In the genomic region with DNA sequence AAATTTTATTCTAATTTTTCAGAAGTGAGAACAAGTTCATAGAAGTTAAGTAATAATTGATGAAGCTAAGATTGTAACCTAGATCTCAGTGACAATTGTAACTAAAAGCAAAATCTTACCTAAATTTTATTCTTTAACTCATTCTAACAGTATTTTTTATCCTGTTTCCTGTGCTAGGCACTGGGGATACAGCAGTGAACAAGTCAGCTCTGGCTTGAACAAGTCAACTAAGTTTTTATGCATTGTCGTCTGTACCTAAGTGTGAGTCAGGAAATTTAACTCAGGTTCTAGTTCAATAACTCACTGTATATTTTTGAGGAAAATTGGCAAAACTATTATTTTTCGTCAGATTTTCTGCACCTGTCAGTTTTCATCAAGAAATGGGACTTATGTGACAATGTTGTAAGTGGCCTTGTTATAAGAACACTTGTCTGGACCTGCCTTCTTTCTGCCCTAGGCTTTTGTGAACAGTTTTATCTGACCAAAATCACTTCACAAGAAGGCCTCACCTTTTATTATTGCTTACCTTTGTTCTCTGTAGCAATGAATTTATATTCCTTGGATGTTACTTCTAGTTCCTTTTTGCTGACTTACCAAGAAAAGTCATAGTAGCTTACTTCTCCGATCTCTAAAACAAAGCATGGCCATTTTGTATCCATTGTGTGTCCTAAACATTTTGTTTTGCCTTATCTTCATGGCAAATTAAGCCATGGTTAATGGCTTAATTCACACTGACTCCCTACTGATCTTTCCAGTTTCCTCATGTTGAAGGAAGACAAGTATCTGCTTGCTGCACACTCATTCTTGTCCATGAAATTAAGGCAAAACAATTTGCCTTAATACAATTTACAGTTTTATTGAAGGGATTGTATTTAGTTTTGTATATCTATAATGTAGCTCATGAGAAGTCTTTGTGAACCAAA, we compare ENCODE assay signal across 1 cellular context.
TF ChIP-seq lines count a peak whose summit lies in the region.

No MANE protein-coding gene starts in this region.

TF ChIP-seq in GM23338, 12 proteins besides CTCF, POLR2A, EP300 and RAD21 (continued from another document):
- TF ChIP-seq, protein P1, sequence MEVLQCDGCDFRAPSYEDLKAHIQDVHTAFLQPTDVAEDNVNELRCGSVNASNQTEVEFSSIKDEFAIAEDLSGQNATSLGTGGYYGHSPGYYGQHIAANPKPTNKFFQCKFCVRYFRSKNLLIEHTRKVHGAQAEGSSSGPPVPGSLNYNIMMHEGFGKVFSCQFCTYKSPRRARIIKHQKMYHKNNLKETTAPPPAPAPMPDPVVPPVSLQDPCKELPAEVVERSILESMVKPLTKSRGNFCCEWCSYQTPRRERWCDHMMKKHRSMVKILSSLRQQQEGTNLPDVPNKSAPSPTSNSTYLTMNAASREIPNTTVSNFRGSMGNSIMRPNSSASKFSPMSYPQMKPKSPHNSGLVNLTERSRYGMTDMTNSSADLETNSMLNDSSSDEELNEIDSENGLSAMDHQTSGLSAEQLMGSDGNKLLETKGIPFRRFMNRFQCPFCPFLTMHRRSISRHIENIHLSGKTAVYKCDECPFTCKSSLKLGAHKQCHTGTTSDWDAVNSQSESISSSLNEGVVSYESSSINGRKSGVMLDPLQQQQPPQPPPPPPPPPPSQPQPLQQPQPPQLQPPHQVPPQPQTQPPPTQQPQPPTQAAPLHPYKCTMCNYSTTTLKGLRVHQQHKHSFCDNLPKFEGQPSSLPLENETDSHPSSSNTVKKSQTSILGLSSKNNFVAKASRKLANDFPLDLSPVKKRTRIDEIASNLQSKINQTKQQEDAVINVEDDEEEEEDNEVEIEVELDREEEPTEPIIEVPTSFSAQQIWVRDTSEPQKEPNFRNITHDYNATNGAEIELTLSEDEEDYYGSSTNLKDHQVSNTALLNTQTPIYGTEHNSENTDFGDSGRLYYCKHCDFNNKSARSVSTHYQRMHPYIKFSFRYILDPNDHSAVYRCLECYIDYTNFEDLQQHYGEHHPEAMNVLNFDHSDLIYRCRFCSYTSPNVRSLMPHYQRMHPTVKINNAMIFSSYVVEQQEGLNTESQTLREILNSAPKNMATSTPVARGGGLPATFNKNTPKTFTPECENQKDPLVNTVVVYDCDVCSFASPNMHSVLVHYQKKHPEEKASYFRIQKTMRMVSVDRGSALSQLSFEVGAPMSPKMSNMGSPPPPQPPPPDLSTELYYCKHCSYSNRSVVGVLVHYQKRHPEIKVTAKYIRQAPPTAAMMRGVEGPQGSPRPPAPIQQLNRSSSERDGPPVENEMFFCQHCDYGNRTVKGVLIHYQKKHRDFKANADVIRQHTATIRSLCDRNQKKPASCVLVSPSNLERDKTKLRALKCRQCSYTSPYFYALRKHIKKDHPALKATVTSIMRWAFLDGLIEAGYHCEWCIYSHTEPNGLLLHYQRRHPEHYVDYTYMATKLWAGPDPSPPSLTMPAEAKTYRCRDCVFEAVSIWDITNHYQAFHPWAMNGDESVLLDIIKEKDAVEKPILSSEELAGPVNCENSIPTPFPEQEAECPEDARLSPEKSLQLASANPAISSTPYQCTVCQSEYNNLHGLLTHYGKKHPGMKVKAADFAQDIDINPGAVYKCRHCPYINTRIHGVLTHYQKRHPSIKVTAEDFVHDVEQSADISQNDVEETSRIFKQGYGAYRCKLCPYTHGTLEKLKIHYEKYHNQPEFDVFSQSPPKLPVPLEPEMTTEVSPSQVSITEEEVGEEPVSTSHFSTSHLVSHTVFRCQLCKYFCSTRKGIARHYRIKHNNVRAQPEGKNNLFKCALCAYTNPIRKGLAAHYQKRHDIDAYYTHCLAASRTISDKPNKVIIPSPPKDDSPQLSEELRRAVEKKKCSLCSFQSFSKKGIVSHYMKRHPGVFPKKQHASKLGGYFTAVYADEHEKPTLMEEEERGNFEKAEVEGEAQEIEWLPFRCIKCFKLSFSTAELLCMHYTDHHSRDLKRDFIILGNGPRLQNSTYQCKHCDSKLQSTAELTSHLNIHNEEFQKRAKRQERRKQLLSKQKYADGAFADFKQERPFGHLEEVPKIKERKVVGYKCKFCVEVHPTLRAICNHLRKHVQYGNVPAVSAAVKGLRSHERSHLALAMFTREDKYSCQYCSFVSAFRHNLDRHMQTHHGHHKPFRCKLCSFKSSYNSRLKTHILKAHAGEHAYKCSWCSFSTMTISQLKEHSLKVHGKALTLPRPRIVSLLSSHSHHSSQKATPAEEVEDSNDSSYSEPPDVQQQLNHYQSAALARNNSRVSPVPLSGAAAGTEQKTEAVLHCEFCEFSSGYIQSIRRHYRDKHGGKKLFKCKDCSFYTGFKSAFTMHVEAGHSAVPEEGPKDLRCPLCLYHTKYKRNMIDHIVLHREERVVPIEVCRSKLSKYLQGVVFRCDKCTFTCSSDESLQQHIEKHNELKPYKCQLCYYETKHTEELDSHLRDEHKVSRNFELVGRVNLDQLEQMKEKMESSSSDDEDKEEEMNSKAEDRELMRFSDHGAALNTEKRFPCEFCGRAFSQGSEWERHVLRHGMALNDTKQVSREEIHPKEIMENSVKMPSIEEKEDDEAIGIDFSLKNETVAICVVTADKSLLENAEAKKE (CRISPR knock-in tag; IDR thresholded peaks at IDR 0.05) = no peak
- no peak for TF ChIP-seq JUNB (IDR thresholded peaks at IDR 0.05; ENCODE audit: unreplicated experiment)
- no peak for TF ChIP-seq EZH2 (IDR thresholded peaks at IDR 0.05; ENCODE audit: low read depth, unreplicated experiment)
- no peak for TF ChIP-seq NANOG (IDR thresholded peaks at IDR 0.05; ENCODE audit: borderline replicate concordance)
- TF ChIP-seq POLR2AphosphoS5 (IDR thresholded peaks at IDR 0.05; ENCODE audit: low read depth) = no peak
- TF ChIP-seq EZH2phosphoT487 (IDR thresholded peaks at IDR 0.05; ENCODE audit: unreplicated experiment) = no peak
- no peak for TF ChIP-seq ZNF114 (CRISPR knock-in tag; IDR thresholded peaks at IDR 0.05)
